ENCODE assay signal across 8 cellular contexts in genomic region chr11:108592591-108593213, GRCh38. TPM values are rescaled to one million over a fixed set of nuclear protein-coding genes. Genes with fewer than 3 reads are reported as not detected.
DNase-seq lines count a peak whose midpoint lies in the region; ATAC-seq and TF ChIP-seq lines count a peak whose summit lies in the region.

No MANE protein-coding gene starts in this region.

- no peak overlapping the region for H3K27ac ChIP-seq in SK-N-MC

- H3K36me3 ChIP-seq in SK-N-MC (ENCODE audit: insufficient read depth, low read length) = no peaks in the 10 kb centered on the region

- peaks cover 6 to 18% (median 8%) of the 10 kb centered on the region in 3 donors for H3K27me3 Mint-ChIP-seq in immature natural killer cell (ENCODE audit: low read depth in 3 of 3)

- no peaks in the 10 kb centered on the region for H3K36me3 Mint-ChIP-seq in immature natural killer cell

- peak; percentile 26 for ATAC-seq in GM18505 (IDR thresholded peaks at IDR 0.05; ENCODE audit: unreplicated experiment)
- peak; percentile 19 for ATAC-seq in HG02943 (IDR thresholded peaks at IDR 0.05; ENCODE audit: low read depth, unreplicated experiment)

- DNase-seq in SK-N-MC (ENCODE audit: low read depth, low spot score) (no peak), astrocyte of the hippocampus (ENCODE audit: low read depth, low spot score) (peak; percentile 45), immature natural killer cell (peak in 2 of 3 donors; percentile 12 to 15), globus pallidus (ENCODE audit: low spot score) (no peak), NAMALWA (ENCODE audit: low spot score) (no peak)
- peak; percentile 61 for DNase-seq in stimulated activated CD4-positive, alpha-beta T cell treated with anti-CD3 and anti-CD28 coated beads, Interleukin-15, amount 100 ng/mL, for 24 hours

- no peaks in the 10 kb centered on the region for H3K9me3 ChIP-seq in SK-N-MC (ENCODE audit: low read depth, low read length)

- H3K9me3 Mint-ChIP-seq in immature natural killer cell = no peaks in the 10 kb centered on the region

- H3K9ac ChIP-seq in SK-N-MC (ENCODE audit: insufficient read length) = peak overlapping the region; percentile 77

- H3K4me3 Mint-ChIP-seq in immature natural killer cell = peak overlapping the region; percentile 87 to 100 (median 98)

- H3K4me1 Mint-ChIP-seq in immature natural killer cell = peaks cover 14 to 26% of the 10 kb centered on the region in 2 donors

- TF ChIP-seq POLR2A in GM18505 (IDR thresholded peaks at IDR 0.05; ENCODE audit: borderline replicate concordance, extremely low read depth, insufficient read depth, insufficient read length) = peak; percentile 43

- peak overlapping the region; percentile 89 for H3K4me3 ChIP-seq in SK-N-MC

- peak overlapping the region in 4 of 6 donors; percentile 71 to 90 (median 88) for H3K27ac Mint-ChIP-seq in immature natural killer cell

RNA-seq across cellular contexts. Expression of gene EXPH5, which starts 0.9 kb away (rescaled TPM):
- 1 to 10 TPM; 1.0 to 2.6 (median 1.6) TPM for polyA plus RNA-seq in immature natural killer cell

Comparison
In these comparisons a context has a peak if more than half of its experiments do, and no peak if none do; other contexts are left out.
1. DNase-seq: peak in astrocyte of the hippocampus (single experiment), immature natural killer cell (2 of 3) and stimulated activated CD4-positive, alpha-beta T cell treated with anti-CD3 and anti-CD28 coated beads, Interleukin-15, amount 100 ng/mL, for 24 hours (single experiment); none in SK-N-MC (single experiment), globus pallidus (single experiment) and NAMALWA (single experiment).